ENCODE assay signal across 18 cellular contexts in the genomic region with DNA sequence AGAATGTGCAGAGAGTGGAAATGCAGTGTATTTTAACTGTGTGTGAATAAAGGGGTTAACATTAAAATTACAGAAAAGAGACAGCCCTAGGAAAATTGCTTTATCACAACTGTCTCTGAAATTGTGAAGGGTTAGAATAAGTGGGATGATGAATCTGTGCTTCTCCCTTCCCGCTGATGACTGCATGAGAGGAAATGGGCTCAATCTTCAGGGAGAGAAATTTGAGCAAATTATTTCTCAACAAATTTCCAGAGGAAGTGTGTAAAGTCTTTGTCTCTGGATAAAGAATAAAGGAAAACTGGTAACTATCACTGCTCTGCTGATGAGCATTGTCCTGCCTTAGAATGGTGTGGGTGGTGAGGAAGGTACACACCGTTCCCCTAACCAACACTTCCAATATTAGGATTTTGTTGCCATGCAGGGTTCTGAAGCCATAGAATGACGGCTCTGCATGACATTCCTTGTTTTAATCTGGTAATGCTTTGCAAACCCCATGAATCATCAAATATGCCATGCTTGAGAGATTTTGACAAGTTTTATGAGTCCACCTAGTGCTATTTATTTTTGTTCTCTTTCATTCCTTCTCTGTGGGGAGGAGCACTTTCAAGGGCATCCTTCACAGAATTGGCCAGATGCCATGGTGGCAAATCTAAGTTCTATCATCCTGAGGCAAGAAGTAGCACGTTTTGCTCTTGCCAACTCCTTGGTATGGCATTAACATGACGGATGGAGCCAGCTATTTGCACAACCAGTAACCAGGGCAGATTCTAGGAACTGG.
DNase-seq lines count a peak whose midpoint lies in the region; ATAC-seq and TF ChIP-seq lines count a peak whose summit lies in the region.
"Had no signal": no experiment of that assay in that cellular context is flagged by ENCODE, and none has a peak within 500 bp of the region (broad histone marks: within the 10 kb centered on the region; RNA-seq: fewer than 3 reads in every experiment).

No MANE protein-coding gene starts in this region.

- POLR2A ChIA-PET in GM10248 (lab: Yijun Ruan, JAX) = no interaction called here

- no peaks in the 10 kb centered on the region for H3K79me2 ChIP-seq in mammary epithelial cell (ENCODE audit: insufficient read depth, low read length)
- H3K79me2 ChIP-seq: parathyroid adenoma had no signal

- TSS peak; percentile 49 for BruUV-seq in mammary epithelial cell (replicated peaks; lab: Mats Ljungman, UMichigan)

- intact Hi-C loops in mammary epithelial cell (cut with micrococcal nuclease) = loop anchor here (1.0 to 5.0 kb wide), 6 partner anchors 9 to 366 kb away; a partner anchor contains a TSS

- in situ Hi-C loops in mammary epithelial cell (cut with MboI; ENCODE audit: low sequenced_read_pairs in 2 of 2) = no loop called here

- no peak for TF ChIP-seq CTCF in mammary epithelial cell (conservative IDR thresholded peaks at IDR 0.05 in 1 of 2, IDR thresholded peaks at IDR 0.05 in 1 of 2; ENCODE audit: extremely low read depth in 1 of 2, insufficient read depth in 1 of 2, low read depth in 1 of 2, low read length in 2 of 2)
- no peak for TF ChIP-seq CTCF in nephron (IDR thresholded peaks at IDR 0.05; ENCODE audit: unreplicated experiment in 3 of 3)
- TF ChIP-seq CTCF in GM10248 (IDR thresholded peaks at IDR 0.05; ENCODE audit: control extremely low read depth, extremely low read depth, low read depth, missing control alignments) = no peak

- dilution Hi-C loops in mammary epithelial cell (cut with HindIII; ENCODE audit: low sequenced_read_pairs) = no loop called here

- peak overlapping the region; percentile 52 for H3K4me2 ChIP-seq in mammary epithelial cell (ENCODE audit: insufficient read depth, low read depth, low read length)

- no peaks in the 10 kb centered on the region for H3K27me3 Mint-ChIP-seq in nephron (ENCODE audit: low read depth)
- H3K27me3 Mint-ChIP-seq: activated CD4-positive, alpha-beta memory T cell treated with anti-CD3 and anti-CD28 coated beads, Interleukin-2, amount 10 ng/mL, durations not matched to agents 7 days and 5 days; T-helper 17 cell had no signal

- no peak for ATAC-seq in HG02798 (IDR thresholded peaks at IDR 0.05; ENCODE audit: poor library complexity, unreplicated experiment)
- ATAC-seq: T-helper 17 cell had no signal

- H3K36me3 ChIP-seq in mammary epithelial cell (ENCODE audit: insufficient read depth, low read length) = no peaks in the 10 kb centered on the region

- peak overlapping the region; percentile 13 to 98 (median 31) for H3K27ac Mint-ChIP-seq in nephron
- H3K27ac Mint-ChIP-seq: activated CD4-positive, alpha-beta memory T cell treated with anti-CD3 and anti-CD28 coated beads, Interleukin-2, amount 10 ng/mL, durations not matched to agents 7 days and 5 days; T-helper 17 cell had no signal

- H3K9me3 ChIP-seq in mammary epithelial cell (replicated peaks; ENCODE audit: insufficient read depth, low read length) = no peaks in the 10 kb centered on the region

- peaks cover 65% of the 10 kb centered on the region for H3K4me1 Mint-ChIP-seq in nephron
- H3K4me1 Mint-ChIP-seq: activated CD4-positive, alpha-beta memory T cell treated with anti-CD3 and anti-CD28 coated beads, Interleukin-2, amount 10 ng/mL, durations not matched to agents 7 days and 5 days; T-helper 17 cell had no signal

- no peaks in the 10 kb centered on the region for H3K36me3 Mint-ChIP-seq in nephron (ENCODE audit: low read depth)

- H4K20me1 ChIP-seq in mammary epithelial cell (ENCODE audit: insufficient read depth, low read length) = no peaks in the 10 kb centered on the region

- no peak overlapping the region for H3K4me3 Mint-ChIP-seq in nephron
- H3K4me3 Mint-ChIP-seq: activated CD4-positive, alpha-beta memory T cell treated with anti-CD3 and anti-CD28 coated beads, Interleukin-2, amount 10 ng/mL, durations not matched to agents 7 days and 5 days; T-helper 17 cell had no signal

- H3K27ac ChIP-seq in mammary epithelial cell (ENCODE audit: insufficient read depth, low read depth, low read length) = peak overlapping the region; percentile 87
- H3K27ac ChIP-seq: C4-2B, coronary artery, HL-60, parathyroid adenoma had no signal

- H2AFZ ChIP-seq in mammary epithelial cell (ENCODE audit: low read depth, low read length) = peak overlapping the region; percentile 12
- H2AFZ ChIP-seq: parathyroid adenoma had no signal

- DNase-seq in Daoy (ENCODE audit: low read depth) = peak; percentile 81
- peak; percentile 75 for DNase-seq in NCI-H345 (lab: John Stamatoyannopoulos, UW)
- peak; percentile 93 for DNase-seq in mammary epithelial cell
- no peak for DNase-seq in GM10248 (ENCODE audit: extremely low spot score)
- no peak for DNase-seq in NCI-H1930 (lab: John Stamatoyannopoulos, UW)
- DNase-seq in NAMALWA (ENCODE audit: low spot score) = no peak
- DNase-seq: activated CD4-positive, alpha-beta memory T cell treated with anti-CD3 and anti-CD28 coated beads, Interleukin-2, amount 10 ng/mL, durations not matched to agents 7 days and 5 days; activated naive CD4-positive, alpha-beta T cell treated with Interleukin-2 at 50 U/mL for 16 hours; NCI-H1048; stimulated activated CD4-positive, alpha-beta T cell treated with anti-CD3 and anti-CD28 coated beads, Interleukin-4, amount 100 ng/mL, for 1 hour; stimulated activated naive CD4-positive, alpha-beta T cell treated with Interleukin-2 at 50 U/mL for 16 hours; T-helper 17 cell had no signal

- no peaks in the 10 kb centered on the region for H3K9me3 Mint-ChIP-seq in nephron

- no peak overlapping the region for H3K4me3 ChIP-seq in mammary epithelial cell (replicated peaks in 1 of 3; ENCODE audit: insufficient read depth in 1 of 3, low read depth in 2 of 3, low read length in 3 of 3)
- H3K4me3 ChIP-seq: coronary artery had no signal

- CTCF ChIA-PET in mammary epithelial cell (lab: Charles Lee; ENCODE audit: low non-redundant PET) = no interaction called here
- CTCF ChIA-PET in GM10248 (lab: Yijun Ruan, JAX) = no interaction called here

- peaks cover 49% of the 10 kb centered on the region for H3K4me1 ChIP-seq in mammary epithelial cell (ENCODE audit: insufficient read depth, low read length)

- 12% methylated on average over 5 of the region's 5 CpGs for WGBS in mammary epithelial cell (ENCODE audit: low coverage, missing lambda C conversion rate)

- H3K9ac ChIP-seq in mammary epithelial cell (ENCODE audit: insufficient read depth, low read length) = peak overlapping the region; percentile 36
- H3K9ac ChIP-seq: parathyroid adenoma had no signal

- H3K27me3 ChIP-seq in mammary epithelial cell (ENCODE audit: insufficient read depth, low read length) = no peaks in the 10 kb centered on the region

Comparison
In these comparisons a context has a peak if more than half of its experiments do, and no peak if none do; other contexts are left out.
1. DNase-seq: peak in Daoy (single experiment), NCI-H345 (single experiment) and mammary epithelial cell (single experiment); none in GM10248 (single experiment), NCI-H1930 (0 of 2) and NAMALWA (single experiment).